Comparison of ENCODE assay signal across 8 cellular contexts in the genomic region with DNA sequence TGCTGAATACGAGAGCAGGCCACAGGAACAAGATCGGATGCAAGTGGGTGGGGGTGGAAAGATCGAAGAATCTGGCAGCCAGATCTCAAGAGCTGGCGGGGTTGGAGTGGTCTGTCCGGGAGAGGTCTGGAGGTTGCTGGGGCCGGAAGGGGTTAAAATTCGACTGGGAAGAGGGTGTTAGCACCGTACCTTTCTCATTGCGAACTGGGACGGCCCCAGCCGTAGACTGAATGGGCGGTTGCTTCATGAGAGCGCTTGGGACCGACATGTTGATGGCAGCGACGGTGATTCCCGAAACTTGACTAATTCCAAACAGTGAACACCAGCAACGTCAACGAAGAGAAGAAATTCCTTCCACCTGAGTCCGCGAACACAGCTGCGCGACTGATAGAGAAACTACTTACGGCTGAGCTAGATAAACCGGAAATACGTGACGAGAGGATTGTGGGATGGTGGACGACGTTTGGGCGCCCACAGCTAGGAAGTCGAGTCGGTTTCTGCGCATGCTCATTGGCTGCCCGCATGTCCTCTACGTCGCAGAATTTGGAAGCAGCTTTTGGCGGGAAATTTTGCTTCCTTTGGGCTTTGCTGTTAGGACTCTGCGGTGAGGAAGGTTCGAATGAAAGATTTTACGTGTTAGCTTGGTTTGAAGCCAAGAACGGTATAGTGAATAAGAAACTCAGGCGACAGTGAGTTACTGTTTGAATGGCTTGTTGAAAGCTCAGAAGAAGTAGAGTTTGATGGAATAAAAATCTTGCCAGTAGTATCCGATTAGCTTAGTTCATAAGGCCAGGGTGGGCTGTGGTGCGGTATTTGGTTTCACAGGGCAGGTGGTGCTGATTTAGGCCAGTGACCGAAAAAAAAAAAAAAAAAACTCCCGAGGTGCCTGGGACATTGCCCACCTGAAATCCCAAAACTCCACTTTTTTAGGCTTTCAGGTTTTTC. TPM values are rescaled to one million over a fixed set of nuclear protein-coding genes. Genes with fewer than 3 reads are reported as not detected.
DNase-seq lines count a peak whose midpoint lies in the region; ATAC-seq and TF ChIP-seq lines count a peak whose summit lies in the region.

MFAP1 (minus strand) TSS at position 389 of the 945 bp plus-strand sequence; CDS start at position 268, 121 bp downstream.

- DNase-seq in DMS79 (lab: John Stamatoyannopoulos, UW) (peak; percentile 71), GOT3 (lab: John Stamatoyannopoulos, UW) (peak; percentile 54), LNCaP clone FGC (ENCODE audit: low read depth) (peak; percentile 95), RWPE1 (ENCODE audit: low spot score) (peak; percentile 99), fibroblast of lung (ENCODE audit: low read depth in 2 of 2) (peak; percentile 98)
- peak; percentile 63 to 94 (median 89) for DNase-seq in naive thymus-derived CD4-positive, alpha-beta T cell
- DNase-seq in stimulated activated naive B cell treated with anti-CD40 and anti-IgM and Interleukin-4, amounts not matched to agents 10 μg/mL and 1 μg/mL and 100 μg/mL, for 72 hours = peak; percentile 87

- peaks cover 22% of the 10 kb centered on the region for H3K4me1 Mint-ChIP-seq in activated T-helper 17 cell treated with anti-CD3 and anti-CD28 coated beads, Interleukin-2, amount 50 U/mL, for 72 hours
- peaks cover 37 to 81% (median 53%) of the 10 kb centered on the region in 7 donors for H3K4me1 Mint-ChIP-seq in naive thymus-derived CD4-positive, alpha-beta T cell
- peaks cover 23 to 56% of the 10 kb centered on the region in 2 donors for H3K4me1 Mint-ChIP-seq in stimulated activated naive B cell treated with anti-CD40 and anti-IgM and Interleukin-4, amounts not matched to agents 10 μg/mL and 1 μg/mL and 100 μg/mL, for 72 hours

- no peaks in the 10 kb centered on the region for H3K27me3 Mint-ChIP-seq in activated T-helper 17 cell treated with anti-CD3 and anti-CD28 coated beads, Interleukin-2, amount 50 U/mL, for 72 hours
- no peaks in the 10 kb centered on the region for H3K27me3 Mint-ChIP-seq in naive thymus-derived CD4-positive, alpha-beta T cell
- no peaks in the 10 kb centered on the region for H3K27me3 Mint-ChIP-seq in stimulated activated naive B cell treated with anti-CD40 and anti-IgM and Interleukin-4, amounts not matched to agents 10 μg/mL and 1 μg/mL and 100 μg/mL, for 72 hours

- H3K27me3 ChIP-seq in fibroblast of lung (ENCODE audit: control insufficient read depth, insufficient read depth, low read length) = no peaks in the 10 kb centered on the region
- H3K27me3 ChIP-seq in naive thymus-derived CD4-positive, alpha-beta T cell (ENCODE audit: control insufficient read depth in 2 of 2, insufficient read depth in 2 of 2, low read length in 2 of 2) = no peaks in the 10 kb centered on the region

- peaks cover 79% of the 10 kb centered on the region for H3K36me3 Mint-ChIP-seq in activated T-helper 17 cell treated with anti-CD3 and anti-CD28 coated beads, Interleukin-2, amount 50 U/mL, for 72 hours (ENCODE audit: low read depth)
- H3K36me3 Mint-ChIP-seq in naive thymus-derived CD4-positive, alpha-beta T cell = peaks cover 0 to 21% (median 0%) of the 10 kb centered on the region in 5 donors
- peaks cover 21 to 31% of the 10 kb centered on the region in 2 donors for H3K36me3 Mint-ChIP-seq in stimulated activated naive B cell treated with anti-CD40 and anti-IgM and Interleukin-4, amounts not matched to agents 10 μg/mL and 1 μg/mL and 100 μg/mL, for 72 hours

- intact Hi-C loops in naive thymus-derived CD4-positive, alpha-beta T cell (cut with micrococcal nuclease) = loop anchor here (1.0 to 10.0 kb wide), 12 partner anchors 24 to 1578 kb away; partner anchors contain the start of genes CTDSPL2 (in 2 of the 2), GANC (in 2 of the 2), HYPK (in 2 of the 2) and PDIA3 (in 2 of the 2)

- no peaks in the 10 kb centered on the region for H4K20me1 ChIP-seq in fibroblast of lung (ENCODE audit: control insufficient read depth, extremely low read depth, insufficient read depth, low read length)

- H3K9me3 ChIP-seq in fibroblast of lung (ENCODE audit: control insufficient read depth, insufficient read depth, low read depth, low read length) = no peaks in the 10 kb centered on the region
- H3K9me3 ChIP-seq in naive thymus-derived CD4-positive, alpha-beta T cell (ENCODE audit: control insufficient read depth in 2 of 3, low read length in 3 of 3) = no peaks in the 10 kb centered on the region

- TF ChIP-seq CTCF in LNCaP clone FGC (IDR thresholded peaks at IDR 0.05; ENCODE audit: control insufficient read depth, extremely low read depth, insufficient read depth) = no peak
- TF ChIP-seq CTCF in RWPE1 (conservative IDR thresholded peaks at IDR 0.05; ENCODE audit: low read depth) = no peak
- TF ChIP-seq CTCF in fibroblast of lung (conservative IDR thresholded peaks at IDR 0.05 in 1 of 2, IDR thresholded peaks at IDR 0.05 in 1 of 2; ENCODE audit: low read depth in 1 of 2, low read length in 2 of 2) = no peak

- peak within 1 kb of the TSS; percentile 43 for H2AFZ ChIP-seq in fibroblast of lung (ENCODE audit: low read length)

- H3K4me3 Mint-ChIP-seq in activated T-helper 17 cell treated with anti-CD3 and anti-CD28 coated beads, Interleukin-2, amount 50 U/mL, for 72 hours = peak within 1 kb of the TSS; percentile 98
- H3K4me3 Mint-ChIP-seq in naive thymus-derived CD4-positive, alpha-beta T cell = peak within 1 kb of the TSS; percentile 94 to 100 (median 98)
- peak within 1 kb of the TSS; percentile 90 to 98 for H3K4me3 Mint-ChIP-seq in stimulated activated naive B cell treated with anti-CD40 and anti-IgM and Interleukin-4, amounts not matched to agents 10 μg/mL and 1 μg/mL and 100 μg/mL, for 72 hours

- CTCF ChIA-PET in RWPE1 (lab: Yijun Ruan, JAX) = no interaction called here
- CTCF ChIA-PET in naive thymus-derived CD4-positive, alpha-beta T cell (lab: Charles Lee) = interaction anchor here (1.0 kb wide), 1 partner anchor 24 kb away, joined by 4 read pairs; the partner anchor contains the start of gene HYPK

- H3K27ac ChIP-seq in RWPE1 (peak within 1 kb of the TSS; percentile 93), fibroblast of lung (ENCODE audit: insufficient read depth, low read length) (peak within 1 kb of the TSS; percentile 98)
- H3K27ac ChIP-seq in naive thymus-derived CD4-positive, alpha-beta T cell (ENCODE audit: low read depth, low read length) = peak within 1 kb of the TSS; percentile 97

- peak within 1 kb of the TSS; percentile 95 for H3K27ac Mint-ChIP-seq in activated T-helper 17 cell treated with anti-CD3 and anti-CD28 coated beads, Interleukin-2, amount 50 U/mL, for 72 hours
- H3K27ac Mint-ChIP-seq in naive thymus-derived CD4-positive, alpha-beta T cell = peak within 1 kb of the TSS; percentile 95 to 99 (median 98)
- H3K27ac Mint-ChIP-seq in stimulated activated naive B cell treated with anti-CD40 and anti-IgM and Interleukin-4, amounts not matched to agents 10 μg/mL and 1 μg/mL and 100 μg/mL, for 72 hours = peak within 1 kb of the TSS; percentile 98

- peak within 1 kb of the TSS; percentile 93 for H3K9ac ChIP-seq in fibroblast of lung (ENCODE audit: insufficient read depth, low read length)

- H3K79me2 ChIP-seq in fibroblast of lung (ENCODE audit: control insufficient read depth, insufficient read depth, low read length) = peaks cover 59% of the 10 kb centered on the region

- peak; percentile 82 for ATAC-seq in activated T-helper 17 cell treated with anti-CD3 and anti-CD28 coated beads, Interleukin-2, amount 50 U/mL, for 72 hours (replicated peaks)
- peak; percentile 94 for ATAC-seq in naive thymus-derived CD4-positive, alpha-beta T cell
- ATAC-seq in stimulated activated naive B cell treated with anti-CD40 and anti-IgM and Interleukin-4, amounts not matched to agents 10 μg/mL and 1 μg/mL and 100 μg/mL, for 72 hours (replicated peaks) = peak; percentile 90 to 91

- H3K9me3 Mint-ChIP-seq in activated T-helper 17 cell treated with anti-CD3 and anti-CD28 coated beads, Interleukin-2, amount 50 U/mL, for 72 hours = no peaks in the 10 kb centered on the region
- no peaks in the 10 kb centered on the region for H3K9me3 Mint-ChIP-seq in naive thymus-derived CD4-positive, alpha-beta T cell
- H3K9me3 Mint-ChIP-seq in stimulated activated naive B cell treated with anti-CD40 and anti-IgM and Interleukin-4, amounts not matched to agents 10 μg/mL and 1 μg/mL and 100 μg/mL, for 72 hours = no peaks in the 10 kb centered on the region

- no peaks in the 10 kb centered on the region for H3K36me3 ChIP-seq in fibroblast of lung (ENCODE audit: control insufficient read depth, insufficient read depth, low read length)
- H3K36me3 ChIP-seq in naive thymus-derived CD4-positive, alpha-beta T cell (ENCODE audit: control insufficient read depth in 2 of 3, insufficient read depth in 3 of 3, low read length in 3 of 3) = peaks cover 0 to 4% (median 0%) of the 10 kb centered on the region in 3 experiments

- POLR2A ChIA-PET in RWPE1 (lab: Yijun Ruan, JAX; ENCODE audit: low non-redundant PET) = interaction anchor here (0.6 kb wide), 1 partner anchor 365 kb away, joined by 4 read pairs; no protein-coding TSS in a partner anchor
- POLR2A ChIA-PET in naive thymus-derived CD4-positive, alpha-beta T cell (lab: Charles Lee) = interaction anchor here (0.6 to 4.5 kb wide), 14 partner anchors 10 to 1578 kb away, joined by 3 to 42 read pairs (median 4); partner anchors contain the start of genes ELL3, HYPK, SERF2 and SERINC4

- peak within 1 kb of the TSS; percentile 82 for H3K4me2 ChIP-seq in fibroblast of lung (ENCODE audit: extremely low read depth, insufficient read depth, low read length)

- H3K4me3 ChIP-seq in LNCaP clone FGC (ENCODE audit: low read depth, low read length) (peak within 1 kb of the TSS; percentile 83), fibroblast of lung (replicated peaks in 1 of 4; ENCODE audit: control extremely low read depth in 1 of 4, insufficient read depth in 1 of 4, low read depth in 3 of 4, low read length in 4 of 4) (peak within 1 kb of the TSS; percentile 63 to 98 (median 83))
- H3K4me3 ChIP-seq in naive thymus-derived CD4-positive, alpha-beta T cell (ENCODE audit: low read length) = peak within 1 kb of the TSS; percentile 100

- peaks cover 3% of the 10 kb centered on the region for H3K4me1 ChIP-seq in fibroblast of lung (ENCODE audit: control insufficient read depth, extremely low read depth, insufficient read depth, low read length)
- H3K4me1 ChIP-seq in naive thymus-derived CD4-positive, alpha-beta T cell (ENCODE audit: control insufficient read depth in 2 of 2, insufficient read depth in 2 of 2, low read length in 2 of 2) = peaks cover 32 to 34% of the 10 kb centered on the region in 2 donors

RNA-seq across cellular contexts. Expression of gene MFAP1, which starts in this region (rescaled TPM):
- 10 to 100 TPM; 46.5 to 63.4 TPM for total RNA-seq in activated T-helper 17 cell treated with anti-CD3 and anti-CD28 coated beads, Interleukin-2, amount 50 U/mL, for 72 hours
- total RNA-seq in fibroblast of lung = 28.4 and 31.1 TPM in 2 replicates
- polyA plus RNA-seq in fibroblast of lung = 41.4 and 45.0 TPM in 2 replicates
- 32.9 and 34.4 TPM in 2 replicates for polyA plus RNA-seq in fibroblast of lung (2012)
- 2.7 and 5.2 TPM in 2 replicates for polyA minus RNA-seq in fibroblast of lung (ENCODE audit: low replicate concordance)
- 10 to 100 TPM in 4 of 5 experiments, 1 to 10 TPM in 1; 8.5 to 37.3 (median 21.8) TPM for total RNA-seq in naive thymus-derived CD4-positive, alpha-beta T cell
- 10 to 100 TPM in 1 of 2 donors, 1 to 10 TPM in 1; 8.1 to 22.4 TPM for polyA plus RNA-seq in naive thymus-derived CD4-positive, alpha-beta T cell

Comparison
In these comparisons a context has a peak if more than half of its experiments do, and no peak if none do; other contexts are left out.
1. Peak in every context shown above with its lines: DNase-seq, ATAC-seq, H3K4me3 ChIP-seq and H3K27ac ChIP-seq.